ENCODE assay signal across 11 cellular contexts in the genomic region with DNA sequence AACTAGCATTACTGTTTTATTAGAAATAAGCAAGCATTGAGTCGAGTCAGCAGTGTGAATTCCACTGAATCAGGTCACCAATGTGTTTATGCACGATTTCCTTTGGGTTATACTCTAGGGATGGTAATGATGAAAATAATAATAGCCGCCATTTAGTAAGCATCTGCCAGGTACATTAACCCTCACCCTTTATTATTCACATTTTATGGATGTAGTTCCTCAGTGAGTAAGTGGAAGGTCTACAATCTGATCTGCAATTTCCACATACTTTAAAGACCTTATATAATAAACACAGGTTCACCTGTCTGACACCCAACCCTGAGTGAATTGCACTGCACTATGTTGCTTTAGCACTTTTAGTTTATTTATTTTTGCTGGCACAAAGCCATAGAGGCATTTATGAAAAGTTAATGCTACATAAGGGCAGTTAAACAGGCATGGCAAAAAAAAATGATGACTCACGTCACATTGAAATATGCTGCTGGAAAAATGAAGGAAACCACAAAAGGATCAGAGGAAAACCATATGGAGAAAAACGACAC.
DNase-seq lines count a peak whose midpoint lies in the region; ATAC-seq and TF ChIP-seq lines count a peak whose summit lies in the region.
"Had no signal": no experiment of that assay in that cellular context is flagged by ENCODE, and none has a peak within 500 bp of the region (broad histone marks: within the 10 kb centered on the region; RNA-seq: fewer than 3 reads in every experiment).

No MANE protein-coding gene starts in this region.

- no peak overlapping the region for H2AFZ ChIP-seq in mammary epithelial cell (ENCODE audit: low read depth, low read length)

- ATAC-seq in HG02763 (IDR thresholded peaks at IDR 0.05; ENCODE audit: unreplicated experiment) = no peak

- H4K20me1 ChIP-seq in mammary epithelial cell (ENCODE audit: insufficient read depth, low read length) = no peaks in the 10 kb centered on the region

- no peaks in the 10 kb centered on the region for H3K36me3 Mint-ChIP-seq in osteocyte (ENCODE audit: unreplicated experiment)
- no peaks in the 10 kb centered on the region for H3K36me3 Mint-ChIP-seq in activated naive CD4-positive, alpha-beta T cell treated with anti-CD3 and anti-CD28 coated beads for 36 hours (ENCODE audit: low read depth)

- in situ Hi-C loops in mammary epithelial cell (cut with MboI; ENCODE audit: low sequenced_read_pairs in 2 of 2) = no loop called here

- no peaks in the 10 kb centered on the region for H3K36me3 ChIP-seq in mammary epithelial cell (ENCODE audit: insufficient read depth, low read length)

- H3K4me3 Mint-ChIP-seq in osteocyte (ENCODE audit: unreplicated experiment) = no peak overlapping the region
- no peak overlapping the region for H3K4me3 Mint-ChIP-seq in activated naive CD4-positive, alpha-beta T cell treated with anti-CD3 and anti-CD28 coated beads for 36 hours
- H3K4me3 Mint-ChIP-seq: activated T-helper 1 cell treated with anti-CD3 and anti-CD28 coated beads, Interleukin-12 subunit alpha, Interleukin-12 subunit beta, Interleukin-2, Interleukin-4 antibody, amounts not matched to agents 30 ng/mL and 10 ng/mL and 1 ng/mL, durations not matched to agents 14 hours and 24 hours and 36 hours had no signal

- H3K4me1 Mint-ChIP-seq in osteocyte (ENCODE audit: unreplicated experiment) = peaks cover 19% of the 10 kb centered on the region
- no peaks in the 10 kb centered on the region for H3K4me1 Mint-ChIP-seq in activated naive CD4-positive, alpha-beta T cell treated with anti-CD3 and anti-CD28 coated beads for 36 hours (ENCODE audit: low read depth)

- CTCF ChIA-PET in mammary epithelial cell (lab: Charles Lee; ENCODE audit: low non-redundant PET) = no interaction called here
- CTCF ChIA-PET in activated naive CD4-positive, alpha-beta T cell treated with anti-CD3 and anti-CD28 coated beads for 36 hours (lab: Charles Lee) = no interaction called here

- no peak overlapping the region for H3K9ac ChIP-seq in mammary epithelial cell (ENCODE audit: insufficient read depth, low read length)

- WGBS in mammary epithelial cell (ENCODE audit: low coverage, missing lambda C conversion rate) = 56% methylated on average over 5 of the region's 5 CpGs

- no peaks in the 10 kb centered on the region for H3K79me2 ChIP-seq in mammary epithelial cell (ENCODE audit: insufficient read depth, low read length)

- no peaks in the 10 kb centered on the region for H3K9me3 Mint-ChIP-seq in osteocyte (ENCODE audit: unreplicated experiment)
- no peaks in the 10 kb centered on the region for H3K9me3 Mint-ChIP-seq in activated naive CD4-positive, alpha-beta T cell treated with anti-CD3 and anti-CD28 coated beads for 36 hours
- H3K9me3 Mint-ChIP-seq: activated T-helper 1 cell treated with anti-CD3 and anti-CD28 coated beads, Interleukin-12 subunit alpha, Interleukin-12 subunit beta, Interleukin-2, Interleukin-4 antibody, amounts not matched to agents 30 ng/mL and 10 ng/mL and 1 ng/mL, durations not matched to agents 14 hours and 24 hours and 36 hours had no signal

- no TSS peak for BruUV-seq in mammary epithelial cell (replicated peaks; lab: Mats Ljungman, UMichigan)

- no peak overlapping the region for H3K4me2 ChIP-seq in mammary epithelial cell (ENCODE audit: insufficient read depth, low read depth, low read length)

- dilution Hi-C loops in mammary epithelial cell (cut with HindIII; ENCODE audit: low sequenced_read_pairs) = no loop called here

- TF ChIP-seq CTCF in mammary epithelial cell (conservative IDR thresholded peaks at IDR 0.05 in 1 of 2, IDR thresholded peaks at IDR 0.05 in 1 of 2; ENCODE audit: extremely low read depth in 1 of 2, insufficient read depth in 1 of 2, low read depth in 1 of 2, low read length in 2 of 2) (no peak), osteocyte (IDR thresholded peaks at IDR 0.05) (no peak)

- H3K27me3 ChIP-seq in mammary epithelial cell (ENCODE audit: insufficient read depth, low read length) = no peaks in the 10 kb centered on the region

- no peak overlapping the region for H3K4me3 ChIP-seq in mammary epithelial cell (replicated peaks in 1 of 3; ENCODE audit: insufficient read depth in 1 of 3, low read depth in 2 of 3, low read length in 3 of 3)

- H3K27ac Mint-ChIP-seq in osteocyte (ENCODE audit: unreplicated experiment) = peak overlapping the region; percentile 65
- H3K27ac Mint-ChIP-seq in activated naive CD4-positive, alpha-beta T cell treated with anti-CD3 and anti-CD28 coated beads for 36 hours = no peak overlapping the region
- H3K27ac Mint-ChIP-seq: activated T-helper 1 cell treated with anti-CD3 and anti-CD28 coated beads, Interleukin-12 subunit alpha, Interleukin-12 subunit beta, Interleukin-2, Interleukin-4 antibody, amounts not matched to agents 30 ng/mL and 10 ng/mL and 1 ng/mL, durations not matched to agents 14 hours and 24 hours and 36 hours had no signal

- no peak overlapping the region for H3K27ac ChIP-seq in mammary epithelial cell (ENCODE audit: insufficient read depth, low read depth, low read length)

- H3K9me3 ChIP-seq in mammary epithelial cell (replicated peaks; ENCODE audit: insufficient read depth, low read length) = no peaks in the 10 kb centered on the region

- intact Hi-C loops in mammary epithelial cell (cut with micrococcal nuclease) = no loop called here
- intact Hi-C loops in activated naive CD4-positive, alpha-beta T cell treated with anti-CD3 and anti-CD28 coated beads for 36 hours (cut with micrococcal nuclease) = no loop called here

- DNase-seq in GM03348 (ENCODE audit: low spot score) = peak; percentile 34
- peak; percentile 26 for DNase-seq in NCI-H1436 (lab: John Stamatoyannopoulos, UW)
- DNase-seq in mammary epithelial cell = peak; percentile 62
- DNase-seq in osteocyte (ENCODE audit: extremely low spot score, unreplicated experiment) = no peak
- no peak for DNase-seq in activated naive CD4-positive, alpha-beta T cell treated with anti-CD3 and anti-CD28 coated beads for 36 hours
- no peak for DNase-seq in activated CD4-positive, CD25-positive, alpha-beta regulatory T cell treated with anti-CD3 and anti-CD28 coated beads, Interleukin-2, amount 50 U/mL, for 72 hours
- no peak for DNase-seq in D341Med (ENCODE audit: low spot score)
- DNase-seq: islet precursor cell, occipital lobe had no signal

- no peaks in the 10 kb centered on the region for H3K4me1 ChIP-seq in mammary epithelial cell (ENCODE audit: insufficient read depth, low read length)

- H3K27me3 Mint-ChIP-seq in osteocyte (ENCODE audit: unreplicated experiment) = no peaks in the 10 kb centered on the region
- H3K27me3 Mint-ChIP-seq in activated naive CD4-positive, alpha-beta T cell treated with anti-CD3 and anti-CD28 coated beads for 36 hours (ENCODE audit: low read depth) = no peaks in the 10 kb centered on the region

Comparison
In these comparisons a context has a peak if more than half of its experiments do, and no peak if none do; other contexts are left out.
1. DNase-seq: peak in GM03348 (single experiment), NCI-H1436 (single experiment) and mammary epithelial cell (single experiment); none in osteocyte (single experiment), activated naive CD4-positive, alpha-beta T cell treated with anti-CD3 and anti-CD28 coated beads for 36 hours (single experiment), activated CD4-positive, CD25-positive, alpha-beta regulatory T cell treated with anti-CD3 and anti-CD28 coated beads, Interleukin-2, amount 50 U/mL, for 72 hours (single experiment) and D341Med (single experiment).